In the genomic region with DNA sequence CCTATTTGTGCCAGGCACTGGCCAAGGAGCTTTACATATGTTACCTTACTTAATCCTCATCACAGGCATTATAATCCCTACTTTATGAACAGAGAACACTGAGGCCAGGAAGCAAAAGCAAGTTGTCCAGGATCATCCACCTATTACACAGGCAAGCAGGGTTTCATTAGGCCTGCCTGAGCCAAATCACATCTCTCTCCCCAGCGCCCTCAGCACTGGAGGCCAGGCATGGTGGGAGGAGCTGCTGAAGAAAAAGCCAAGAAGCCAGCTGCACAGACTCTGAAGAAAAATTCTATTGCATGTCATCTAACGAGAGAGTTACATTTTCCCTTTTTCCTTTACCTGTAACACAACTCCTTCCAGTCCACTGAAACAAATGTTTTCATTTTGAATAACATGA, we compare ENCODE assay signal across 11 cellular contexts.
DNase-seq lines count a peak whose midpoint lies in the region; ATAC-seq, FAIRE-seq and TF ChIP-seq lines count a peak whose summit lies in the region.
"Had no signal": no experiment of that assay in that cellular context is flagged by ENCODE, and none has a peak within 500 bp of the region (broad histone marks: within the 10 kb centered on the region; RNA-seq: fewer than 3 reads in every experiment).

No MANE protein-coding gene starts in this region.

- H3K9ac ChIP-seq in HepG2 (ENCODE audit: insufficient read depth, low read depth, low read length), result no peak overlapping the region

- intact Hi-C loops in esophagus muscularis mucosa (cut with DNase I), result no loop called here
- intact Hi-C loops in HepG2 (cut with micrococcal nuclease; ENCODE audit: unreplicated experiment), result no loop called here
- intact Hi-C loops in tibial artery (cut with DNase I; ENCODE audit: low total_unique reads), result loop anchor here (10.0 kb wide), 1 partner anchor 66 kb away; no protein-coding TSS in a partner anchor

- BruUV-seq in HepG2 (replicated peaks; lab: Mats Ljungman, UMichigan), result no TSS peak

- peak overlapping the region; percentile 8 to 40 (median 13) for H3K27ac ChIP-seq in esophagus muscularis mucosa (replicated peaks in 1 of 4)
- no peak overlapping the region for H3K27ac ChIP-seq in HepG2 (ENCODE audit: extremely low read length, insufficient read depth, low read length)
- no peak overlapping the region for H3K27ac ChIP-seq in tibial artery

- no peak overlapping the region for H3K4me3 ChIP-seq in esophagus muscularis mucosa
- H3K4me3 ChIP-seq in HepG2 (replicated peaks in 1 of 3; ENCODE audit: insufficient read depth in 1 of 3, low read depth in 2 of 3, low read length in 3 of 3), result no peak overlapping the region
- H3K4me3 ChIP-seq in tibial artery, result no peak overlapping the region

- peak; percentile 53 for DNase-seq in NCI-H2227 (lab: John Stamatoyannopoulos, UW; ENCODE audit: unreplicated experiment)
- no peak for DNase-seq in esophagus muscularis mucosa (ENCODE audit: extremely low spot score)
- DNase-seq in HepG2 (ENCODE audit: low spot score), result no peak
- peak; percentile 61 to 70 for DNase-seq in tibial artery
- no peak for DNase-seq in NCI-H345 treated with DMSO at 0.1 percent for 48 hours (lab: John Stamatoyannopoulos, UW; ENCODE audit: unreplicated experiment)
- DNase-seq in NCI-H1048 (lab: John Stamatoyannopoulos, UW), result no peak
- DNase-seq in SHP77 (lab: John Stamatoyannopoulos, UW), result no peak
- DNase-seq: amygdala, DMS79, NCI-H2029 had no signal

- no peak for FAIRE-seq in HepG2 (lab: Jason Lieb, UNC)
- FAIRE-seq: islet of Langerhans had no signal

- no peaks in the 10 kb centered on the region for H3K36me3 ChIP-seq in esophagus muscularis mucosa
- H3K36me3 ChIP-seq in HepG2 (replicated peaks in 1 of 2; ENCODE audit: control insufficient read depth in 1 of 2, insufficient read depth in 2 of 2, low read length in 2 of 2), result no peaks in the 10 kb centered on the region
- H3K36me3 ChIP-seq in tibial artery, result no peaks in the 10 kb centered on the region

- H3K9me3 ChIP-seq in esophagus muscularis mucosa (no peaks in the 10 kb centered on the region), HepG2 (ENCODE audit: low read length) (no peaks in the 10 kb centered on the region), tibial artery (no peaks in the 10 kb centered on the region)

- TF ChIP-seq POLR2A in esophagus muscularis mucosa (IDR thresholded peaks at IDR 0.05; ENCODE audit: low read depth), result no peak
- no peak for TF ChIP-seq POLR2A in HepG2 (IDR thresholded peaks at IDR 0.05; ENCODE audit: insufficient read depth in 1 of 2, low read depth in 2 of 2, low read length in 2 of 2)

- no peak for ATAC-seq in HepG2

- whole genome bisulfite sequencing in esophagus muscularis mucosa, result 25% methylated on average over 2 of the region's 2 CpGs
- 92% methylated on average over 2 of the region's 2 CpGs for WGBS in HepG2 (ENCODE audit: low lambda C conversion rate)

- H4K20me1 ChIP-seq in HepG2 (ENCODE audit: insufficient read depth, low read length), result peaks cover 7% of the 10 kb centered on the region; the same call in 1 of the 2 replicates

- POLR2A ChIA-PET in HepG2 (lab: Yijun Ruan, JAX), result interaction anchor here (1.5 kb wide), 1 partner anchor 9 kb away, joined by 3 read pairs; no protein-coding TSS in a partner anchor

- TF ChIP-seq EP300 in esophagus muscularis mucosa (IDR thresholded peaks at IDR 0.05) (no peak), HepG2 (IDR thresholded peaks at IDR 0.05; ENCODE audit: low read depth in 2 of 2, low read length in 2 of 2) (no peak), HepG2 (CRISPR knock-in tag; IDR thresholded peaks at IDR 0.05; ENCODE audit: borderline replicate concordance) (no peak)

- H3K4me1 ChIP-seq in esophagus muscularis mucosa, result peaks cover 36 to 91% (median 86%) of the 10 kb centered on the region in 4 donors
- no peaks in the 10 kb centered on the region for H3K4me1 ChIP-seq in HepG2 (ENCODE audit: insufficient read depth, low read length)
- H3K4me1 ChIP-seq in tibial artery, result peaks cover 0 to 62% (median 14%) of the 10 kb centered on the region in 4 donors

- H3K79me2 ChIP-seq in HepG2 (ENCODE audit: insufficient read depth, low read length), result peaks cover 12% of the 10 kb centered on the region

- no peak for TF ChIP-seq CTCF in esophagus muscularis mucosa (IDR thresholded peaks at IDR 0.05)
- no peak for TF ChIP-seq CTCF in HepG2 (CRISPR knock-in tag; IDR thresholded peaks at IDR 0.05)
- TF ChIP-seq CTCF in tibial artery (IDR thresholded peaks at IDR 0.05), result no peak

- no peak overlapping the region for H3K4me2 ChIP-seq in HepG2 (ENCODE audit: low read depth, low read length)

- H3K27me3 ChIP-seq in esophagus muscularis mucosa (no peaks in the 10 kb centered on the region), HepG2 (ENCODE audit: control insufficient read depth in 1 of 2, insufficient read depth in 2 of 2, low read length in 2 of 2) (no peaks in the 10 kb centered on the region), tibial artery (no peaks in the 10 kb centered on the region)

- TF ChIP-seq RAD21 in HepG2 (CRISPR knock-in tag; IDR thresholded peaks at IDR 0.05), result no peak

- no peak overlapping the region for H2AFZ ChIP-seq in HepG2 (ENCODE audit: low read length)

- in situ Hi-C loops in HepG2 (cut with HindIII; ENCODE audit: extremely low pct_ligation_motif_present, low pct_unique_long_range_greater_than_20kb), result no loop called here

- CTCF ChIA-PET in HepG2 (lab: Yijun Ruan, JAX; ENCODE audit: low intra/inter-chr PET ratio, low total read pairs), result no interaction called here

TF ChIP-seq in HepG2, 621 proteins besides CTCF, POLR2A, EP300 and RAD21:
- TF ChIP-seq ZNF33B (CRISPR knock-in tag; IDR thresholded peaks at IDR 0.05) (no peak), ZNF121 (CRISPR knock-in tag; IDR thresholded peaks at IDR 0.05) (no peak), ZBTB42 (CRISPR knock-in tag; IDR thresholded peaks at IDR 0.05) (no peak), RBM22 (optimal IDR thresholded peaks at IDR 0.05; ENCODE audit: low read length) (peak; percentile 16), HNRNPL (IDR thresholded peaks at IDR 0.05; ENCODE audit: low read depth, low read length) (no peak), GTF3A (CRISPR knock-in tag; conservative IDR thresholded peaks at IDR 0.05) (no peak)
- TF ChIP-seq, protein P1, sequence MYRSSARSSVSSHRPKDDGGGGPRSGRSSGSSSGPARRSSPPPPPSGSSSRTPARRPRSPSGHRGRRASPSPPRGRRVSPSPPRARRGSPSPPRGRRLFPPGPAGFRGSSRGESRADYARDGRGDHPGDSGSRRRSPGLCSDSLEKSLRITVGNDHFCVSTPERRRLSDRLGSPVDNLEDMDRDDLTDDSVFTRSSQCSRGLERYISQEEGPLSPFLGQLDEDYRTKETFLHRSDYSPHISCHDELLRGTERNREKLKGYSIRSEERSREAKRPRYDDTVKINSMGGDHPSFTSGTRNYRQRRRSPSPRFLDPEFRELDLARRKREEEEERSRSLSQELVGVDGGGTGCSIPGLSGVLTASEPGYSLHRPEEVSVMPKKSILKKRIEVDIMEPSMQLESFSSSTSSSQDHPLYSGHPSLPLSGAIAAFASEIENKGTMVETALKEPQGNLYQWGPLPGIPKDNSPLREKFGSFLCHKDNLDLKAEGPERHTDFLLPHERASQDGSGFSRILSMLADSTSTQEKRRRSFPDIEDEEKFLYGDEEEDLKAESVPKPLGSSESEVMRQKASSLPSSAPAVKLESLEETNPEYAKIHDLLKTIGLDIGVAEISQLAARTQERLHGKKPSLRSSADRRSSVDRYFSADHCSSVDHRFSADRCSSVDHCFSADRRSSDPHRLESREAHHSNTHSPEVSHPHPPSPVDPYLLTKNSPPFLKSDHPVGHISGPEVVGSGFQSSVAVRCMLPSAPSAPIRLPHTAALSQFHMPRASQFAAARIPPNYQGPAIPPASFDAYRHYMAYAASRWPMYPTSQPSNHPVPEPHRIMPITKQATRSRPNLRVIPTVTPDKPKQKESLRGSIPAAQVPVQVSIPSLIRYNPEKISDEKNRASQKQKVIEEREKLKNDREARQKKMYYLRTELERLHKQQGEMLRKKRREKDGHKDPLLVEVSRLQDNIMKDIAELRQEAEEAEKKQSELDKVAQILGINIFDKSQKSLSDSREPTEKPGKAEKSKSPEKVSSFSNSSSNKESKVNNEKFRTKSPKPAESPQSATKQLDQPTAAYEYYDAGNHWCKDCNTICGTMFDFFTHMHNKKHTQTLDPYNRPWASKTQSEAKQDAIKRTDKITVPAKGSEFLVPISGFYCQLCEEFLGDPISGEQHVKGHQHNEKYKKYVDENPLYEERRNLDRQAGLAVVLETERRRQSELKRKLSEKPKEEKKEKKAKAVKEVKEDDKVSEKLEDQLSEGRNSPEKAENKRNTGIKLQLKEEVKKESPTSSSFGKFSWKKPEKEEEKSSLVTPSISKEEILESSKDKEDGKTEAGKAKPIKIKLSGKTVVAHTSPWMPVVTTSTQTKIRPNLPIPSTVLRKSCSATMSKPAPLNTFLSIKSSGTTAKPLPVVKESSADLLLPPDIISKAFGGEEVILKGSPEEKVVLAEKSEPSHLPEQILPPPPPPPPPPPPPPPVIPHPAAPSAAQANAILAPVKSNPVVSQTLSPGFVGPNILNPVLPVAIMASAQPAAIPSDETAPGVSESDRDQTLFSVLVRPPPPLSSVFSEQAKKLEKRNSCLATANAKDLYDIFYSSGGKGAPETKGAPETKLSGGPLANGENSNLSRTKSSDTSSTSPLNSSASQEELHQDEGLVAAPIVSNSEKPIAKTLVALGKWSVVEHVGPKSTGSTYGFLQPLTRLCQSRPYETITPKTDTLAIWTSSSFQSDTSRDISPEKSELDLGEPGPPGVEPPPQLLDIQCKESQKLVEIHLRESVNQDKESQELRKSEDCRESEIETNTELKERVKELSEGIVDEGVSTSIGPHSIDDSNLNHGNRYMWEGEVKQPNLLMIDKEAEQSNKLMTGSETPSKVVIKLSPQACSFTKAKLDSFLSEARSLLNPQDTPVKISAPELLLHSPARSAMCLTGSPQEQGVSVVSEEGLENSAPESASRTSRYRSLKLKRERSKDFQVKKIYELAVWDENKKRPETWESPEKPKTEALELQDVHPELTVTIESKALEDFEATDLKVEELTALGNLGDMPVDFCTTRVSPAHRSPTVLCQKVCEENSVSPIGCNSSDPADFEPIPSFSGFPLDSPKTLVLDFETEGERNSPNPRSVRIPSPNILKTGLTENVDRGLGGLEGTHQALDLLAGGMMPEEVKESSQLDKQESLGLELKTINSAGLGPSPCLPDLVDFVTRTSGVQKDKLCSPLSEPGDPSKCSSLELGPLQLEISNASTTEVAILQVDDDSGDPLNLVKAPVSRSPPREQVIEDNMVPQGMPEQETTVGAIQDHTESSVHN (CRISPR knock-in tag; IDR thresholded peaks at IDR 0.05), result no peak

Comparison
In these comparisons a context has a peak if more than half of its experiments do, and no peak if none do; other contexts are left out.
1. DNase-seq: peak in NCI-H2227 (single experiment) and tibial artery (2 of 2); none in esophagus muscularis mucosa (single experiment), HepG2 (single experiment), NCI-H345 treated with DMSO at 0.1 percent for 48 hours (single experiment), NCI-H1048 (single experiment) and SHP77 (0 of 2).
2. H3K27ac ChIP-seq: peak in esophagus muscularis mucosa (4 of 4); none in HepG2 (single experiment) and tibial artery (0 of 2).